Comparison of ENCODE assay signal across 1 cellular context in genomic region chr18:22606563-22607283, GRCh38.
TF ChIP-seq lines count a peak whose summit lies in the region.

No MANE protein-coding gene starts in this region.

TF ChIP-seq in WTC11, 78 proteins besides CTCF, POLR2A, EP300 and RAD21 (continued from another document):
- TF ChIP-seq USF2 (CRISPR knock-in tag; IDR thresholded peaks at IDR 0.05) (no peak), JAZF1 (CRISPR knock-in tag; IDR thresholded peaks at IDR 0.05) (no peak)
